ENCODE assay signal across 19 cellular contexts in the genomic region with DNA sequence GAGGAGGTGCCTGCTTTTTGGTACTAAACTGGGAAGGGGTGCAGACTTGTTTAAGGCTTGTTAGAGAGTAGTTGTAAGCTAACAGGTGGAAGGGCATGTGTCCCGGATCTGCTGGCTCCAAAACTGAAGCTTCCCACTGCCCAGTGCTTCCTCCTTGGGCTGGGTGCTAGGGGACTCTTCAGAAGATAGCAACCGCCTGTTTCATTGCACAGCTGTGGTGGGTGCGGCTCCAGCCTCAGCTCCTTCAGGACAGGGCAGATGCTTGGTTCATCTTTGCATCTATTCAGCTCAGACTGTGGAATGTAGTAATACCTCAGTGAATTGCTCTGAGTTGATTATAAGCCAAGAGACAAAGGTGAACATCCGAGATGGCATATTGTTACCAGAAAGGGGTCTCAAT.
DNase-seq lines count a peak whose midpoint lies in the region; ATAC-seq and TF ChIP-seq lines count a peak whose summit lies in the region.
"Had no signal": no experiment of that assay in that cellular context is flagged by ENCODE, and none has a peak within 500 bp of the region (broad histone marks: within the 10 kb centered on the region; RNA-seq: fewer than 3 reads in every experiment).

No MANE protein-coding gene starts in this region.

- H3K9me3 ChIP-seq in WERI-Rb-1 (ENCODE audit: severe bottlenecking), result no peaks in the 10 kb centered on the region
- H3K9me3 ChIP-seq in body of pancreas, result no peaks in the 10 kb centered on the region
- H3K9me3 ChIP-seq: BE2C, BLaER1 had no signal

- H3K27ac ChIP-seq in WERI-Rb-1 (no peak overlapping the region), body of pancreas (no peak overlapping the region)
- H3K27ac ChIP-seq: 22Rv1, BLaER1 had no signal

- no peak for TF ChIP-seq CTCF in WERI-Rb-1 (IDR thresholded peaks at IDR 0.05; ENCODE audit: low read depth, low read length)
- no peak for TF ChIP-seq CTCF in body of pancreas (IDR thresholded peaks at IDR 0.05)

- no peak for ATAC-seq in body of pancreas

- no peaks in the 10 kb centered on the region for H3K4me1 ChIP-seq in body of pancreas

- WGBS in body of pancreas, 2 donors, result 58 to 74% methylated on average over 4 of the region's 4 CpGs

- H3K4me3 ChIP-seq in WERI-Rb-1 (ENCODE audit: low read depth, low read length) (no peak overlapping the region), body of pancreas (no peak overlapping the region)
- H3K4me3 ChIP-seq: BLaER1 had no signal

- no peaks in the 10 kb centered on the region for H3K36me3 ChIP-seq in WERI-Rb-1
- no peaks in the 10 kb centered on the region for H3K36me3 ChIP-seq in body of pancreas (replicated peaks in 1 of 2; ENCODE audit: insufficient read depth in 1 of 2, low read depth in 2 of 2)
- H3K36me3 ChIP-seq: BE2C, BLaER1 had no signal

- no peaks in the 10 kb centered on the region for H3K27me3 ChIP-seq in WERI-Rb-1 (ENCODE audit: insufficient read depth, low read depth, severe bottlenecking)
- no peaks in the 10 kb centered on the region for H3K27me3 ChIP-seq in body of pancreas
- H3K27me3 ChIP-seq: BE2C, BLaER1 had no signal

- intact Hi-C loops in body of pancreas (cut with DNase I), result no loop called here

- DNase-seq in D341Med (ENCODE audit: low spot score) (peak; percentile 82), NCI-H524 (lab: John Stamatoyannopoulos, UW) (peak; percentile 68 to 87), NCI-H82 (lab: John Stamatoyannopoulos, UW) (peak; percentile 98), WERI-Rb-1 (peak; percentile 59), body of pancreas (no peak), cerebellum (ENCODE audit: low spot score) (no peak)
- DNase-seq in activated CD8-positive, alpha-beta memory T cell treated with anti-CD3 and anti-CD28 coated beads for 24 hours, result no peak
- no peak for DNase-seq in stimulated activated CD4-positive, alpha-beta T cell treated with anti-CD3 and anti-CD28 coated beads, Interleukin-2, amount 100 ng/mL, for 24 hours
- DNase-seq: ACHN; BE2C; C1 segment of cervical spinal cord; CD4-positive, alpha-beta memory T cell; CD4-positive, CD25-positive, alpha-beta regulatory T cell; CD8-positive, alpha-beta memory T cell; COR-L47; DMS79 treated with DMSO at 0.1 percent for 48 hours; GF-D8 had no signal

- no peak for TF ChIP-seq POLR2A in body of pancreas (IDR thresholded peaks at IDR 0.05)

Comparison
In these comparisons a context has a peak if more than half of its experiments do, and no peak if none do; other contexts are left out.
1. DNase-seq: peak in D341Med (single experiment), NCI-H524 (2 of 2), NCI-H82 (single experiment) and WERI-Rb-1 (single experiment); none in body of pancreas (0 of 4), activated CD8-positive, alpha-beta memory T cell treated with anti-CD3 and anti-CD28 coated beads for 24 hours (single experiment), cerebellum (single experiment) and stimulated activated CD4-positive, alpha-beta T cell treated with anti-CD3 and anti-CD28 coated beads, Interleukin-2, amount 100 ng/mL, for 24 hours (0 of 2).